7 cellular contexts compared by ENCODE assay signal in genomic region chr14:104864267-104865068, GRCh38. TPM values are rescaled to one million over a fixed set of nuclear protein-coding genes. Genes with fewer than 3 reads are reported as not detected.
A peak's percentile ranks its signal among the peaks of the same experiment; 100 is the strongest.
DNase-seq lines count a peak whose midpoint lies in the region; ATAC-seq and TF ChIP-seq lines count a peak whose summit lies in the region.

No MANE protein-coding gene starts in this region.

- in situ Hi-C loops in Panc1 (cut with HindIII; ENCODE audit: low pct_unique_long_range_greater_than_20kb, low sequenced_read_pairs), result no loop called here

- peaks cover 2% of the 10 kb centered on the region; the same call in 1 of the 2 replicates for H3K36me3 ChIP-seq in Panc1 (ENCODE audit: control insufficient read depth, insufficient read depth, low read length)
- H3K36me3 ChIP-seq in effector memory CD4-positive, alpha-beta T cell (ENCODE audit: control insufficient read depth, insufficient read depth, low read length), result no peaks in the 10 kb centered on the region
- H3K36me3 ChIP-seq in muscle layer of colon (ENCODE audit: insufficient read depth, low read length), result no peaks in the 10 kb centered on the region

- H3K4me1 ChIP-seq in Panc1 (ENCODE audit: control insufficient read depth, insufficient read depth, low read length) (peaks cover 6% of the 10 kb centered on the region; the same call in 1 of the 2 replicates), muscle layer of colon (ENCODE audit: insufficient read depth, low read length) (peaks cover 9% of the 10 kb centered on the region)
- peaks cover 11% of the 10 kb centered on the region for H3K4me1 ChIP-seq in effector memory CD4-positive, alpha-beta T cell (ENCODE audit: control insufficient read depth, insufficient read depth, low read length, poor library complexity, severe bottlenecking)

- H3K27ac ChIP-seq in Panc1 (ENCODE audit: low read length), result peak overlapping the region; percentile 66
- H3K27ac ChIP-seq in effector memory CD4-positive, alpha-beta T cell (ENCODE audit: insufficient read depth, low read length, poor library complexity, severe bottlenecking), result no peak overlapping the region
- no peak overlapping the region for H3K27ac ChIP-seq in muscle layer of colon (ENCODE audit: low read depth, low read length)

- TF ChIP-seq CTCF in HFF-Myc (IDR thresholded peaks at IDR 0.05; ENCODE audit: low read depth, low read length, missing control alignments) (no peak), Panc1 (IDR thresholded peaks at IDR 0.05) (no peak)

- ATAC-seq in Panc1 (peak; percentile 43), GM21367 (IDR thresholded peaks at IDR 0.05; ENCODE audit: unreplicated experiment) (no peak), GM19452 (IDR thresholded peaks at IDR 0.05; ENCODE audit: unreplicated experiment) (no peak)

- H3K27me3 ChIP-seq in Panc1 (ENCODE audit: control insufficient read depth, insufficient read depth, low read length) (no peaks in the 10 kb centered on the region), muscle layer of colon (ENCODE audit: control insufficient read depth in 1 of 2, insufficient read depth in 2 of 2, low read length in 2 of 2) (no peaks in the 10 kb centered on the region)
- no peaks in the 10 kb centered on the region for H3K27me3 ChIP-seq in effector memory CD4-positive, alpha-beta T cell (replicated peaks; ENCODE audit: control insufficient read depth, insufficient read depth, low read length, poor library complexity, severe bottlenecking)

- no TSS peak for BruUV-seq in Panc1 (replicated peaks; lab: Mats Ljungman, UMichigan)

- H3K9me3 ChIP-seq in Panc1 (ENCODE audit: control insufficient read depth, insufficient read depth, low read depth, low read length) (no peaks in the 10 kb centered on the region), muscle layer of colon (ENCODE audit: low read length) (no peaks in the 10 kb centered on the region)
- H3K9me3 ChIP-seq in effector memory CD4-positive, alpha-beta T cell (ENCODE audit: control insufficient read depth, low read length), result no peaks in the 10 kb centered on the region

- intact Hi-C loops in Panc1 (cut with micrococcal nuclease; ENCODE audit: unreplicated experiment), result no loop called here

- H3K4me3 ChIP-seq in HFF-Myc (replicated peaks; ENCODE audit: low read depth, low read length), result peak overlapping the region; percentile 40
- H3K4me3 ChIP-seq in Panc1 (ENCODE audit: low read depth in 2 of 2, low read length in 2 of 2), result peak overlapping the region; percentile 59 to 70
- H3K4me3 ChIP-seq in effector memory CD4-positive, alpha-beta T cell (ENCODE audit: insufficient read depth, low read depth, low read length, poor library complexity, severe bottlenecking), result peak overlapping the region; percentile 55
- H3K4me3 ChIP-seq in muscle layer of colon (ENCODE audit: low read depth in 1 of 2, low read length in 2 of 2), result peak overlapping the region; percentile 27 to 61

- POLR2A ChIA-PET in Panc1 (lab: Charles Lee), result no interaction called here

- CTCF ChIA-PET in Panc1 (lab: Charles Lee), result interaction anchor here (0.6 to 1.0 kb wide), 2 partner anchors 32 to 38 kb away, joined by 4 read pairs; no protein-coding TSS in a partner anchor

- H3K9ac ChIP-seq in muscle layer of colon (ENCODE audit: low read length), result no peak overlapping the region

- DNase-seq in HFF-Myc (ENCODE audit: extremely low read depth, low read depth) (no peak), Panc1 (ENCODE audit: low read depth, low spot score) (no peak), NAMALWA (ENCODE audit: low spot score) (no peak)
- no peak for DNase-seq in effector memory CD4-positive, alpha-beta T cell

RNA-seq across cellular contexts. Expression of gene CEP170B, which starts 0.6 kb away (rescaled TPM):
- total RNA-seq in Panc1 (2021; ENCODE audit: unreplicated experiment), result 17.8 TPM
- polyA plus RNA-seq in Panc1 (2012; ENCODE audit: insufficient read length), result 14.5 TPM
